Comparison of ENCODE assay signal across 1 cellular context in genomic region chr10:90421874-90422273, GRCh38.
TF ChIP-seq lines count a peak whose summit lies in the region.

No MANE protein-coding gene starts in this region.

TF ChIP-seq in HEK293, 187 proteins besides CTCF, POLR2A, EP300 and RAD21 (continued from another document):
- TF ChIP-seq ZNF560 (tag by site-specific recombination; IDR thresholded peaks at IDR 0.05; ENCODE audit: borderline replicate concordance): 0 out of 2 replicates have a peak, but pooled peaks have one; percentile 39
- no peak for TF ChIP-seq ZNF449 (tag by site-specific recombination; IDR thresholded peaks at IDR 0.05)
- no peak for TF ChIP-seq PRDM10 (tag by site-specific recombination; IDR thresholded peaks at IDR 0.05)
- TF ChIP-seq ZNF138 (tag by site-specific recombination; IDR thresholded peaks at IDR 0.05; ENCODE audit: borderline replicate concordance): 0 out of 2 replicates have a peak, but pooled peaks have one; percentile 76
- no peak for TF ChIP-seq SP7 (tag by site-specific recombination; IDR thresholded peaks at IDR 0.05)
- peak; percentile 82 for TF ChIP-seq ZNF426 (tag by site-specific recombination; IDR thresholded peaks at IDR 0.05)
- peak; percentile 86; the same call in 1 of the 2 replicates for TF ChIP-seq ZNF394 (tag by site-specific recombination; IDR thresholded peaks at IDR 0.05; ENCODE audit: borderline replicate concordance)
- TF ChIP-seq ZNF19 (tag by site-specific recombination; IDR thresholded peaks at IDR 0.05; ENCODE audit: low read depth): no peak
- TF ChIP-seq ZNF140 (tag by site-specific recombination; IDR thresholded peaks at IDR 0.05): peak; percentile 81; the same call in 1 of the 2 replicates
- TF ChIP-seq ZFP37 (tag by site-specific recombination; IDR thresholded peaks at IDR 0.05): 0 out of 2 replicates have a peak, but pooled peaks have one; percentile 54
- TF ChIP-seq ZNF48 (tag by site-specific recombination; IDR thresholded peaks at IDR 0.05): no peak
- TF ChIP-seq ZNF157 (tag by site-specific recombination; IDR thresholded peaks at IDR 0.05): no peak
- no peak for TF ChIP-seq ZNF585B (tag by site-specific recombination; IDR thresholded peaks at IDR 0.05)
- no peak for TF ChIP-seq ZNF707 (tag by site-specific recombination; IDR thresholded peaks at IDR 0.05)
- TF ChIP-seq FEZF1 (tag by site-specific recombination; IDR thresholded peaks at IDR 0.05): no peak
- TF ChIP-seq MEIS1 (CRISPR knock-in tag; IDR thresholded peaks at IDR 0.05; ENCODE audit: borderline replicate concordance): no peak
- TF ChIP-seq, protein P1, sequence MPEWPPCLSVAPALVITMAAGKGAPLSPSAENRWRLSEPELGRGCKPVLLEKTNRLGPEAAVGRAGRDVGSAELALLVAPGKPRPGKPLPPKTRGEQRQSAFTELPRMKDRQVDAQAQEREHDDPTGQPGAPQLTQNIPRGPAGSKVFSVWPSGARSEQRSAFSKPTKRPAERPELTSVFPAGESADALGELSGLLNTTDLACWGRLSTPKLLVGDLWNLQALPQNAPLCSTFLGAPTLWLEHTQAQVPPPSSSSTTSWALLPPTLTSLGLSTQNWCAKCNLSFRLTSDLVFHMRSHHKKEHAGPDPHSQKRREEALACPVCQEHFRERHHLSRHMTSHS (tag by site-specific recombination; IDR thresholded peaks at IDR 0.05): no peak
- peak; percentile 53; the same call in 1 of the 2 replicates for TF ChIP-seq ZBTB8A (tag by site-specific recombination; IDR thresholded peaks at IDR 0.05)
- peak; percentile 82 for TF ChIP-seq ZNF555 (tag by site-specific recombination; conservative IDR thresholded peaks at IDR 0.05)
- TF ChIP-seq ZNF530 (tag by site-specific recombination; IDR thresholded peaks at IDR 0.05; ENCODE audit: low read depth): 0 out of 2 replicates have a peak, but pooled peaks have one; percentile 30
- TF ChIP-seq, protein P2, sequence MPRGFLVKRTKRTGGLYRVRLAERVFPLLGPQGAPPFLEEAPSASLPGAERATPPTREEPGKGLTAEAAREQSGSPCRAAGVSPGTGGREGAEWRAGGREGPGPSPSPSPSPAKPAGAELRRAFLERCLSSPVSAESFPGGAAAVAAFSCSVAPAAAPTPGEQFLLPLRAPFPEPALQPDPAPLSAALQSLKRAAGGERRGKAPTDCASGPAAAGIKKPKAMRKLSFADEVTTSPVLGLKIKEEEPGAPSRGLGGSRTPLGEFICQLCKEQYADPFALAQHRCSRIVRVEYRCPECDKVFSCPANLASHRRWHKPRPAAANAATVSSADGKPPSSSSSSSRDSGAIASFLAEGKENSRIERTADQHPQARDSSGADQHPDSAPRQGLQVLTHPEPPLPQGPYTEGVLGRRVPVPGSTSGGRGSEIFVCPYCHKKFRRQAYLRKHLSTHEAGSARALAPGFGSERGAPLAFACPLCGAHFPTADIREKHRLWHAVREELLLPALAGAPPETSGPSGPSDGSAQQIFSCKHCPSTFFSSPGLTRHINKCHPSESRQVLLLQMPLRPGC (tag by site-specific recombination; IDR thresholded peaks at IDR 0.05): no peak
- no peak for TF ChIP-seq ZNF311 (tag by site-specific recombination; IDR thresholded peaks at IDR 0.05; ENCODE audit: borderline replicate concordance)
- TF ChIP-seq ZBTB21 (tag by site-specific recombination; IDR thresholded peaks at IDR 0.05): no peak
- peak; percentile 16; the same call in 1 of the 2 replicates for TF ChIP-seq SP3 (tag by site-specific recombination; IDR thresholded peaks at IDR 0.05)
- TF ChIP-seq ZNF433 (tag by site-specific recombination; IDR thresholded peaks at IDR 0.05; ENCODE audit: low read depth): peak; percentile 41; the same call in 1 of the 2 replicates
- peak; percentile 43; the same call in 1 of the 2 replicates for TF ChIP-seq ZXDB (tag by site-specific recombination; IDR thresholded peaks at IDR 0.05)
- TF ChIP-seq ZNF423 (tag by site-specific recombination; IDR thresholded peaks at IDR 0.05): no peak
- peak; percentile 29; the same call in 1 of the 2 replicates for TF ChIP-seq ZNF629 (tag by site-specific recombination; IDR thresholded peaks at IDR 0.05)
- TF ChIP-seq ZNF561 (tag by site-specific recombination; IDR thresholded peaks at IDR 0.05; ENCODE audit: borderline replicate concordance): no peak
- TF ChIP-seq, protein P3, sequence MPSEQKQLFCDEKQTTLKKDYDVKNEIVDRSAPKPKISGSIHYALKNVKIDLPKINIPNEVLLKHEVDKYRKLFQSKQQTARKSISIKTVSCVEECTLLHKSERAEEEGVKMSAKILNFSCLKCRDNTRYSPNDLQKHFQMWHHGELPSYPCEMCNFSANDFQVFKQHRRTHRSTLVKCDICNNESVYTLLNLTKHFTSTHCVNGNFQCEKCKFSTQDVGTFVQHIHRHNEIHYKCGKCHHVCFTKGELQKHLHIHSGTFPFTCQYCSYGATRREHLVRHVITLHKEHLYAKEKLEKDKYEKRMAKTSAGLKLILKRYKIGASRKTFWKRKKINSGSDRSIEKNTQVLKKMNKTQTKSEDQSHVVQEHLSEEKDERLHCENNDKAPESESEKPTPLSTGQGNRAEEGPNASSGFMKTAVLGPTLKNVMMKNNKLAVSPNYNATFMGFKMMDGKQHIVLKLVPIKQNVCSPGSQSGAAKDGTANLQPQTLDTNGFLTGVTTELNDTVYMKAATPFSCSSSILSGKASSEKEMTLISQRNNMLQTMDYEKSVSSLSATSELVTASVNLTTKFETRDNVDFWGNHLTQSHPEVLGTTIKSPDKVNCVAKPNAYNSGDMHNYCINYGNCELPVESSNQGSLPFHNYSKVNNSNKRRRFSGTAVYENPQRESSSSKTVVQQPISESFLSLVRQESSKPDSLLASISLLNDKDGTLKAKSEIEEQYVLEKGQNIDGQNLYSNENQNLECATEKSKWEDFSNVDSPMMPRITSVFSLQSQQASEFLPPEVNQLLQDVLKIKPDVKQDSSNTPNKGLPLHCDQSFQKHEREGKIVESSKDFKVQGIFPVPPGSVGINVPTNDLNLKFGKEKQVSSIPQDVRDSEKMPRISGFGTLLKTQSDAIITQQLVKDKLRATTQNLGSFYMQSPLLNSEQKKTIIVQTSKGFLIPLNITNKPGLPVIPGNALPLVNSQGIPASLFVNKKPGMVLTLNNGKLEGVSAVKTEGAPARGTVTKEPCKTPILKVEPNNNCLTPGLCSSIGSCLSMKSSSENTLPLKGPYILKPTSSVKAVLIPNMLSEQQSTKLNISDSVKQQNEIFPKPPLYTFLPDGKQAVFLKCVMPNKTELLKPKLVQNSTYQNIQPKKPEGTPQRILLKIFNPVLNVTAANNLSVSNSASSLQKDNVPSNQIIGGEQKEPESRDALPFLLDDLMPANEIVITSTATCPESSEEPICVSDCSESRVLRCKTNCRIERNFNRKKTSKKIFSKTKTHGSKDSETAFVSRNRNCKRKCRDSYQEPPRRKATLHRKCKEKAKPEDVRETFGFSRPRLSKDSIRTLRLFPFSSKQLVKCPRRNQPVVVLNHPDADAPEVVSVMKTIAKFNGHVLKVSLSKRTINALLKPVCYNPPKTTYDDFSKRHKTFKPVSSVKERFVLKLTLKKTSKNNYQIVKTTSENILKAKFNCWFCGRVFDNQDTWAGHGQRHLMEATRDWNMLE (tag by site-specific recombination; conservative IDR thresholded peaks at IDR 0.05; ENCODE audit: low read depth): peak; percentile 83
- TF ChIP-seq, protein P4, sequence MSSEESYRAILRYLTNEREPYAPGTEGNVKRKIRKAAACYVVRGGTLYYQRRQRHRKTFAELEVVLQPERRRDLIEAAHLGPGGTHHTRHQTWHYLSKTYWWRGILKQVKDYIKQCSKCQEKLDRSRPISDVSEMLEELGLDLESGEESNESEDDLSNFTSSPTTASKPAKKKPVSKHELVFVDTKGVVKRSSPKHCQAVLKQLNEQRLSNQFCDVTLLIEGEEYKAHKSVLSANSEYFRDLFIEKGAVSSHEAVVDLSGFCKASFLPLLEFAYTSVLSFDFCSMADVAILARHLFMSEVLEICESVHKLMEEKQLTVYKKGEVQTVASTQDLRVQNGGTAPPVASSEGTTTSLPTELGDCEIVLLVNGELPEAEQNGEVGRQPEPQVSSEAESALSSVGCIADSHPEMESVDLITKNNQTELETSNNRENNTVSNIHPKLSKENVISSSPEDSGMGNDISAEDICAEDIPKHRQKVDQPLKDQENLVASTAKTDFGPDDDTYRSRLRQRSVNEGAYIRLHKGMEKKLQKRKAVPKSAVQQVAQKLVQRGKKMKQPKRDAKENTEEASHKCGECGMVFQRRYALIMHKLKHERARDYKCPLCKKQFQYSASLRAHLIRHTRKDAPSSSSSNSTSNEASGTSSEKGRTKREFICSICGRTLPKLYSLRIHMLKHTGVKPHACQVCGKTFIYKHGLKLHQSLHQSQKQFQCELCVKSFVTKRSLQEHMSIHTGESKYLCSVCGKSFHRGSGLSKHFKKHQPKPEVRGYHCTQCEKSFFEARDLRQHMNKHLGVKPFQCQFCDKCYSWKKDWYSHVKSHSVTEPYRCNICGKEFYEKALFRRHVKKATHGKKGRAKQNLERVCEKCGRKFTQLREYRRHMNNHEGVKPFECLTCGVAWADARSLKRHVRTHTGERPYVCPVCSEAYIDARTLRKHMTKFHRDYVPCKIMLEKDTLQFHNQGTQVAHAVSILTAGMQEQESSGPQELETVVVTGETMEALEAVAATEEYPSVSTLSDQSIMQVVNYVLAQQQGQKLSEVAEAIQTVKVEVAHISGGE (tag by site-specific recombination; conservative IDR thresholded peaks at IDR 0.05; ENCODE audit: low read depth): peak; percentile 82
- peak; percentile 32 for TF ChIP-seq ZNF510 (tag by site-specific recombination; IDR thresholded peaks at IDR 0.05; ENCODE audit: insufficient replicate concordance)
- peak; percentile 18; the same call in 1 of the 2 replicates for TF ChIP-seq ZNF654 (tag by site-specific recombination; IDR thresholded peaks at IDR 0.05; ENCODE audit: low read depth)
- no peak for TF ChIP-seq ZNF747 (tag by site-specific recombination; IDR thresholded peaks at IDR 0.05)
- TF ChIP-seq REST (tag by site-specific recombination; IDR thresholded peaks at IDR 0.05): peak; percentile 30; the same call in 1 of the 2 replicates
TF ChIP-seq in HEK293: peak in this region for 23.
